Comparison of ENCODE assay signal across 20 cellular contexts in genomic region chr5:38535281-38535750, GRCh38. TPM values are rescaled to one million over a fixed set of nuclear protein-coding genes. Genes with fewer than 3 reads are reported as not detected.
DNase-seq lines count a peak whose midpoint lies in the region; ATAC-seq and TF ChIP-seq lines count a peak whose summit lies in the region.
"Had no signal": no experiment of that assay in that cellular context is flagged by ENCODE, and none has a peak within 500 bp of the region (broad histone marks: within the 10 kb centered on the region; RNA-seq: fewer than 3 reads in every experiment).

No MANE protein-coding gene starts in this region.

- H2BK120ac ChIP-seq in H9 (ENCODE audit: low read depth, low read length, poor library complexity, severe bottlenecking) = no peak overlapping the region

- no peak overlapping the region for H3K18ac ChIP-seq in H9 (ENCODE audit: insufficient read length, low read depth, low read length)

- no peak overlapping the region for H4K8ac ChIP-seq in H9 (replicated peaks; ENCODE audit: insufficient read length, low read depth, low read length)

- no peak overlapping the region for H2BK20ac ChIP-seq in H9 (ENCODE audit: low read depth, low read length, poor library complexity, severe bottlenecking)

- peaks cover 26 to 43% of the 10 kb centered on the region in 2 experiments for H3K4me1 Mint-ChIP-seq in H9
- no peaks in the 10 kb centered on the region for H3K4me1 Mint-ChIP-seq in activated T-helper 1 cell treated with anti-CD3 and anti-CD28 coated beads, Interleukin-12 subunit alpha, Interleukin-12 subunit beta, Interleukin-2, Interleukin-4 antibody, amounts not matched to agents 30 ng/mL and 10 ng/mL and 1 ng/mL, durations not matched to agents 14 hours and 24 hours and 36 hours (ENCODE audit: low read depth)

- peak; percentile 63 for DNase-seq in DMS 273 (lab: John Stamatoyannopoulos, UW; ENCODE audit: unreplicated experiment)
- DNase-seq in H9 = no peak
- DNase-seq in SK-N-DZ (ENCODE audit: low spot score) = peak; percentile 55
- DNase-seq in iris pigment epithelial cell (ENCODE audit: low read depth) = peak; percentile 31
- no peak for DNase-seq in activated naive CD4-positive, alpha-beta T cell treated with Interleukin-2 at 50 U/mL for 16 hours
- DNase-seq in activated T-helper 1 cell treated with anti-CD3 and anti-CD28 coated beads, Interleukin-12 subunit alpha, Interleukin-12 subunit beta, Interleukin-2, Interleukin-4 antibody, amounts not matched to agents 30 ng/mL and 10 ng/mL and 1 ng/mL, durations not matched to agents 14 hours and 24 hours and 36 hours (ENCODE audit: low spot score) = no peak
- DNase-seq: activated CD4-positive, CD25-positive, alpha-beta regulatory T cell treated with anti-CD3 and anti-CD28 coated beads, Interleukin-2, amount 50 U/mL, for 72 hours; activated gamma-delta T cell; BE2C; GOT3; mucosa of descending colon; NCI-H1930; occipital lobe; Right ventricle myocardium superior had no signal

- H3K27me3 Mint-ChIP-seq in H9 (ENCODE audit: low read depth) = no peaks in the 10 kb centered on the region
- H3K27me3 Mint-ChIP-seq in activated T-helper 1 cell treated with anti-CD3 and anti-CD28 coated beads, Interleukin-12 subunit alpha, Interleukin-12 subunit beta, Interleukin-2, Interleukin-4 antibody, amounts not matched to agents 30 ng/mL and 10 ng/mL and 1 ng/mL, durations not matched to agents 14 hours and 24 hours and 36 hours (ENCODE audit: insufficient read depth) = peaks cover 12% of the 10 kb centered on the region

- ATAC-seq in HG03280 (IDR thresholded peaks at IDR 0.05; ENCODE audit: unreplicated experiment) = no peak
- ATAC-seq: mucosa of descending colon had no signal

- no peak overlapping the region for H2BK12ac ChIP-seq in H9 (ENCODE audit: insufficient read length, low read depth, low read length)

- no peak overlapping the region for H3T11ph ChIP-seq in H9 (ENCODE audit: low read length)

- TF ChIP-seq CTCF in H9 (conservative IDR thresholded peaks at IDR 0.05) = no peak

- H3K79me2 ChIP-seq in H9 (ENCODE audit: insufficient read depth, low read length) = peaks cover 3% of the 10 kb centered on the region; the same call in 1 of the 2 replicates

- H3K14ac ChIP-seq in H9 (ENCODE audit: insufficient read depth, low read length) = no peak overlapping the region

- no peak overlapping the region for H2AK5ac ChIP-seq in H9 (ENCODE audit: insufficient read length, low read length)

- no peak overlapping the region for H4K91ac ChIP-seq in H9 (ENCODE audit: insufficient read length, low read depth, low read length)

- no peaks in the 10 kb centered on the region for H3K27me3 ChIP-seq in H9 (ENCODE audit: insufficient read depth, low read length)
- H3K27me3 ChIP-seq: BE2C, esophagus muscularis mucosa had no signal

- H3K27ac Mint-ChIP-seq in H9 = peak overlapping the region in 1 of 3 experiments; percentile 14; a peak in 2 of 7 replicates
- H3K27ac Mint-ChIP-seq in activated T-helper 1 cell treated with anti-CD3 and anti-CD28 coated beads, Interleukin-12 subunit alpha, Interleukin-12 subunit beta, Interleukin-2, Interleukin-4 antibody, amounts not matched to agents 30 ng/mL and 10 ng/mL and 1 ng/mL, durations not matched to agents 14 hours and 24 hours and 36 hours = no peak overlapping the region
- H3K27ac Mint-ChIP-seq: dendritic cell treated with granulocyte-macrophage colony-stimulating factor and Interleukin-4, amounts not matched to agents 40 ng/mL and 50 ng/mL, for 4 days had no signal

- H4K5ac ChIP-seq in H9 (ENCODE audit: insufficient read length, low read depth, low read length) = no peak overlapping the region

- no peak overlapping the region for H2BK5ac ChIP-seq in H9 (ENCODE audit: insufficient read length, low read length)

- H3K4me2 ChIP-seq in H9 (ENCODE audit: insufficient read depth, insufficient read length, low read length) = no peak overlapping the region

- H3K9me3 ChIP-seq in H9 (ENCODE audit: control insufficient read depth, low read depth, low read length) = no peaks in the 10 kb centered on the region
- H3K9me3 ChIP-seq: BE2C, esophagus muscularis mucosa, mucosa of descending colon, thoracic aorta had no signal

- H3K36me3 Mint-ChIP-seq in H9 (ENCODE audit: insufficient read depth in 1 of 3, low read depth in 3 of 3) = peaks cover 0 to 10% (median 5%) of the 10 kb centered on the region in 3 experiments; a peak in 5 of 7 replicates
- H3K36me3 Mint-ChIP-seq in activated T-helper 1 cell treated with anti-CD3 and anti-CD28 coated beads, Interleukin-12 subunit alpha, Interleukin-12 subunit beta, Interleukin-2, Interleukin-4 antibody, amounts not matched to agents 30 ng/mL and 10 ng/mL and 1 ng/mL, durations not matched to agents 14 hours and 24 hours and 36 hours (ENCODE audit: low read depth) = no peaks in the 10 kb centered on the region

- no peak overlapping the region for H2BK15ac ChIP-seq in H9 (ENCODE audit: low read depth, low read length)

- no peak overlapping the region for H2AFZ ChIP-seq in H9 (ENCODE audit: low read length)

- H3K56ac ChIP-seq in H9 (ENCODE audit: insufficient read length, low read depth, low read length) = no peak overlapping the region

- H3K79me1 ChIP-seq in H9 (ENCODE audit: insufficient read depth, low read depth, low read length, poor library complexity, severe bottlenecking) = peaks cover 3% of the 10 kb centered on the region

- peaks cover 9% of the 10 kb centered on the region in 2 experiments; a peak in 4 of 5 replicates for H3K9me3 Mint-ChIP-seq in H9
- no peaks in the 10 kb centered on the region for H3K9me3 Mint-ChIP-seq in activated T-helper 1 cell treated with anti-CD3 and anti-CD28 coated beads, Interleukin-12 subunit alpha, Interleukin-12 subunit beta, Interleukin-2, Interleukin-4 antibody, amounts not matched to agents 30 ng/mL and 10 ng/mL and 1 ng/mL, durations not matched to agents 14 hours and 24 hours and 36 hours

- H3K4me1 ChIP-seq in H9 (ENCODE audit: insufficient read depth, low read length) = peaks cover 7% of the 10 kb centered on the region

- peak overlapping the region; percentile 43 for H3K23ac ChIP-seq in H9 (ENCODE audit: insufficient read length, low read depth, low read length)

- no peak overlapping the region for H3K9ac ChIP-seq in H9 (ENCODE audit: extremely low read depth, insufficient read length, low read length)

- H3K4ac ChIP-seq in H9 (ENCODE audit: low read depth, low read length) = no peak overlapping the region

- no peaks in the 10 kb centered on the region for H4K20me1 ChIP-seq in H9 (ENCODE audit: control insufficient read depth, insufficient read depth, insufficient read length)

- no peaks in the 10 kb centered on the region for H3K23me2 ChIP-seq in H9 (ENCODE audit: insufficient read length, low read depth, low read length, poor library complexity, severe bottlenecking)

- intact Hi-C loops in activated T-helper 1 cell treated with anti-CD3 and anti-CD28 coated beads, Interleukin-12 subunit alpha, Interleukin-12 subunit beta, Interleukin-2, Interleukin-4 antibody, amounts not matched to agents 30 ng/mL and 10 ng/mL and 1 ng/mL, durations not matched to agents 14 hours and 24 hours and 36 hours (cut with micrococcal nuclease) = no loop called here

- H3K27ac ChIP-seq in H9 (ENCODE audit: insufficient read length, low read depth, low read length) = no peak overlapping the region
- H3K27ac ChIP-seq: esophagus muscularis mucosa, skin epidermis, thoracic aorta had no signal

- no peak overlapping the region for H3K4me3 Mint-ChIP-seq in H9
- no peak overlapping the region for H3K4me3 Mint-ChIP-seq in activated T-helper 1 cell treated with anti-CD3 and anti-CD28 coated beads, Interleukin-12 subunit alpha, Interleukin-12 subunit beta, Interleukin-2, Interleukin-4 antibody, amounts not matched to agents 30 ng/mL and 10 ng/mL and 1 ng/mL, durations not matched to agents 14 hours and 24 hours and 36 hours
- H3K4me3 Mint-ChIP-seq: dendritic cell treated with granulocyte-macrophage colony-stimulating factor and Interleukin-4, amounts not matched to agents 40 ng/mL and 50 ng/mL, for 4 days had no signal

- WGBS in H9 (ENCODE audit: extremely low coverage, insufficient read length, low lambda C conversion rate) = no CpG with 5 or more reads among the region's 4 CpGs

RNA-seq across cellular contexts. Expression of gene LIFR, which starts 21.1 kb away (rescaled TPM):
- 6.3 and 7.8 TPM in 2 replicates for total RNA-seq in H9 (2021)
- 16.8 and 18.7 TPM in 2 replicates for polyA plus RNA-seq in SK-N-DZ (2014; cell fraction: cytosol; rRNA removed)
- 21.6 and 22.9 TPM in 2 replicates for polyA plus RNA-seq in SK-N-DZ (2014; cell fraction: nucleus; rRNA removed)
- total RNA-seq in activated T-helper 1 cell treated with anti-CD3 and anti-CD28 coated beads, Interleukin-12 subunit alpha, Interleukin-12 subunit beta, Interleukin-2, Interleukin-4 antibody, amounts not matched to agents 30 ng/mL and 10 ng/mL and 1 ng/mL, durations not matched to agents 14 hours and 24 hours and 36 hours = 0.10 and 0.20 TPM in 2 replicates
- total RNA-seq: T-helper 2 cell treated with Interferon-gamma antibody and Interleukin-4, amounts not matched to agents 100 ng/mL and 5 ng/mL, for 36 hours had no signal

Comparison
In these comparisons a context has a peak if more than half of its experiments do, and no peak if none do; other contexts are left out.
1. DNase-seq: peak in DMS 273 (single experiment), SK-N-DZ (single experiment) and iris pigment epithelial cell (single experiment); none in H9 (single experiment), activated naive CD4-positive, alpha-beta T cell treated with Interleukin-2 at 50 U/mL for 16 hours (single experiment) and activated T-helper 1 cell treated with anti-CD3 and anti-CD28 coated beads, Interleukin-12 subunit alpha, Interleukin-12 subunit beta, Interleukin-2, Interleukin-4 antibody, amounts not matched to agents 30 ng/mL and 10 ng/mL and 1 ng/mL, durations not matched to agents 14 hours and 24 hours and 36 hours (single experiment).